In genomic region chr3:39146611-39147373, GRCh38 we compare ENCODE assay signal across 8 cellular contexts. TPM values are rescaled to one million over a fixed set of nuclear protein-coding genes. Genes with fewer than 3 reads are reported as not detected.
DNase-seq lines count a peak whose midpoint lies in the region; FAIRE-seq and TF ChIP-seq lines count a peak whose summit lies in the region.

No MANE protein-coding gene starts in this region.

- peak overlapping the region; percentile 99 for H4K91ac ChIP-seq in mesenchymal stem cell (ENCODE audit: low read length)

- peak overlapping the region in 1 of 2 experiments; percentile 50 for H3K14ac ChIP-seq in mesenchymal stem cell (ENCODE audit: low read length in 2 of 2)

- no peaks in the 10 kb centered on the region for H3K27me3 Mint-ChIP-seq in activated CD4-positive, alpha-beta T cell treated with anti-CD3 and anti-CD28 coated beads, Interleukin-2, amount 10 ng/mL, durations not matched to agents 7 days and 5 days

- no peaks in the 10 kb centered on the region for H3K9me3 Mint-ChIP-seq in activated CD4-positive, alpha-beta T cell treated with anti-CD3 and anti-CD28 coated beads, Interleukin-2, amount 10 ng/mL, durations not matched to agents 7 days and 5 days

- H2AK5ac ChIP-seq in mesenchymal stem cell (ENCODE audit: low read length, severe bottlenecking), result peak overlapping the region; percentile 94

- peak overlapping the region in 1 of 2 experiments; percentile 54 for H3K4me3 ChIP-seq in mesenchymal stem cell (ENCODE audit: insufficient read depth in 1 of 2, low read depth in 1 of 2, low read length in 2 of 2)

- peak; percentile 95 for FAIRE-seq in GM12892 (lab: Jason Lieb, UNC)
- no peak for FAIRE-seq in D721Med (lab: Jason Lieb, UNC)

- WGBS in mesenchymal stem cell, result 5% methylated on average over 7 of the region's 11 CpGs

- H3K9me3 ChIP-seq in mesenchymal stem cell (ENCODE audit: control insufficient read depth, low read length), result no peaks in the 10 kb centered on the region

- H2BK5ac ChIP-seq in mesenchymal stem cell (ENCODE audit: low read depth, low read length, poor library complexity, severe bottlenecking), result peak overlapping the region; percentile 89

- H3K27me3 ChIP-seq in mesenchymal stem cell (ENCODE audit: control insufficient read depth in 1 of 2, insufficient read depth in 1 of 2, low read length in 2 of 2), result no peaks in the 10 kb centered on the region

- peak overlapping the region; percentile 85 to 93 for H3K18ac ChIP-seq in mesenchymal stem cell (ENCODE audit: low read depth in 1 of 2, low read length in 2 of 2)

- peak overlapping the region; percentile 94 for H4K8ac ChIP-seq in mesenchymal stem cell (ENCODE audit: low read length)

- peaks cover 74% of the 10 kb centered on the region for H3K4me1 Mint-ChIP-seq in activated CD4-positive, alpha-beta T cell treated with anti-CD3 and anti-CD28 coated beads, Interleukin-2, amount 10 ng/mL, durations not matched to agents 7 days and 5 days

- no peak overlapping the region for H3K23ac ChIP-seq in mesenchymal stem cell (ENCODE audit: low read length in 2 of 2)

- peak overlapping the region; percentile 98 for H3K27ac ChIP-seq in mesenchymal stem cell (ENCODE audit: low read length, poor library complexity, severe bottlenecking)

- peak overlapping the region; percentile 93 for H2BK120ac ChIP-seq in mesenchymal stem cell (ENCODE audit: low read depth, low read length)

- POLR2A ChIA-PET in activated CD4-positive, alpha-beta T cell treated with anti-CD3 and anti-CD28 coated beads, Interleukin-2, amount 10 ng/mL, durations not matched to agents 7 days and 5 days (lab: Charles Lee), result interaction anchor here (0.5 to 1.2 kb wide), 4 partner anchors 19 to 293 kb away, joined by 3 to 4 read pairs (median 3); no protein-coding TSS in a partner anchor

- no peak overlapping the region for H2AFZ ChIP-seq in mesenchymal stem cell (ENCODE audit: low read depth, low read length)

- H2BK15ac ChIP-seq in mesenchymal stem cell (ENCODE audit: low read depth, poor library complexity, severe bottlenecking), result peak overlapping the region; percentile 96

- peak overlapping the region; percentile 97 for H3K27ac Mint-ChIP-seq in activated CD4-positive, alpha-beta T cell treated with anti-CD3 and anti-CD28 coated beads, Interleukin-2, amount 10 ng/mL, durations not matched to agents 7 days and 5 days

- H3K4me1 ChIP-seq in mesenchymal stem cell (ENCODE audit: control insufficient read depth, insufficient read depth, low read depth, low read length), result peaks cover 52% of the 10 kb centered on the region

- H3K4ac ChIP-seq in mesenchymal stem cell (ENCODE audit: low read depth in 1 of 2, low read length in 2 of 2), result peak overlapping the region; percentile 64 to 88

- no peak for DNase-seq in GM12892 (ENCODE audit: insufficient read length)
- peak; percentile 23 for DNase-seq in LoVo (ENCODE audit: low spot score)
- DNase-seq in activated CD4-positive, alpha-beta T cell treated with anti-CD3 and anti-CD28 coated beads, Interleukin-2, amount 10 ng/mL, durations not matched to agents 7 days and 5 days, result peak; percentile 75
- DNase-seq in dedifferentiated amniotic fluid mesenchymal stem cell (ENCODE audit: extremely low spot score), result peak; percentile 91
- peak; percentile 99 for DNase-seq in mesenchymal stem cell
- DNase-seq in stimulated activated CD8-positive, alpha-beta memory T cell treated with anti-CD3 and anti-CD28 coated beads, Interleukin-15, amount 100 ng/mL, for 48 hours (ENCODE audit: low read depth in 2 of 2), result peak; percentile 69 to 71
- DNase-seq in D721Med (ENCODE audit: insufficient read length, low spot score), result no peak
- DNase-seq in NCI-H2196 treated with DMSO at 0.1 percent for 48 hours (lab: John Stamatoyannopoulos, UW; ENCODE audit: unreplicated experiment), result no peak

- H3K79me1 ChIP-seq in mesenchymal stem cell (replicated peaks; ENCODE audit: low read length, poor library complexity, severe bottlenecking), result peaks cover 24% of the 10 kb centered on the region

- peak overlapping the region; percentile 56 for H3K4me2 ChIP-seq in mesenchymal stem cell (ENCODE audit: low read length, poor library complexity, severe bottlenecking)

- TF ChIP-seq CTCF in D721Med (IDR thresholded peaks at IDR 0.05; ENCODE audit: insufficient read depth, missing control alignments), result no peak

- peaks cover 43 to 44% of the 10 kb centered on the region in 2 experiments for H3K36me3 ChIP-seq in mesenchymal stem cell (ENCODE audit: control insufficient read depth in 1 of 2, insufficient read depth in 2 of 2, low read depth in 1 of 2, low read length in 2 of 2)

- H3K9ac ChIP-seq in mesenchymal stem cell (ENCODE audit: low read length), result peak overlapping the region; percentile 68

- no peak for TF ChIP-seq POLR2A in GM12892 (IDR thresholded peaks at IDR 0.05; ENCODE audit: low read depth, low read length)

- H3K4me3 Mint-ChIP-seq in activated CD4-positive, alpha-beta T cell treated with anti-CD3 and anti-CD28 coated beads, Interleukin-2, amount 10 ng/mL, durations not matched to agents 7 days and 5 days, result peak overlapping the region; percentile 79

- peak overlapping the region; percentile 68 to 83 for H2BK12ac ChIP-seq in mesenchymal stem cell (ENCODE audit: low read length in 2 of 2)

- CTCF ChIA-PET in activated CD4-positive, alpha-beta T cell treated with anti-CD3 and anti-CD28 coated beads, Interleukin-2, amount 10 ng/mL, durations not matched to agents 7 days and 5 days (lab: Charles Lee), result interaction anchor here (0.8 to 2.3 kb wide), 9 partner anchors 9 to 141 kb away, joined by 3 to 6 read pairs (median 5); no protein-coding TSS in a partner anchor

- peaks cover 46% of the 10 kb centered on the region for H3K36me3 Mint-ChIP-seq in activated CD4-positive, alpha-beta T cell treated with anti-CD3 and anti-CD28 coated beads, Interleukin-2, amount 10 ng/mL, durations not matched to agents 7 days and 5 days (ENCODE audit: low read depth)

RNA-seq across cellular contexts. Expression of gene CSRNP1, which starts 6.6 kb away (rescaled TPM):
- 14.0 TPM for polyA plus RNA-seq in GM12892 (2012; ENCODE audit: missing spikeins)
- 10 to 100 TPM; 13.4 to 13.6 TPM for total RNA-seq in activated CD4-positive, alpha-beta T cell treated with anti-CD3 and anti-CD28 coated beads, Interleukin-2, amount 10 ng/mL, durations not matched to agents 7 days and 5 days
- polyA plus RNA-seq in mesenchymal stem cell (2013, experiment 1 of 2), result 16.6 TPM
- 15.6 TPM for polyA plus RNA-seq in mesenchymal stem cell (2013, experiment 2 of 2)

RNA-seq across cellular contexts. Expression of gene TTC21A, which starts 39.3 kb away (rescaled TPM):
- 3.8 TPM for polyA plus RNA-seq in GM12892 (2012; ENCODE audit: missing spikeins)
- total RNA-seq in activated CD4-positive, alpha-beta T cell treated with anti-CD3 and anti-CD28 coated beads, Interleukin-2, amount 10 ng/mL, durations not matched to agents 7 days and 5 days, result 1 to 10 TPM; 3.8 to 5.1 TPM
- 3.1 TPM for polyA plus RNA-seq in mesenchymal stem cell (2013, experiment 1 of 2)
- polyA plus RNA-seq in mesenchymal stem cell (2013, experiment 2 of 2), result 2.8 TPM

RNA-seq across cellular contexts. Expression of gene GORASP1, which starts 39.4 kb away (rescaled TPM):
- polyA plus RNA-seq in GM12892 (2012; ENCODE audit: missing spikeins), result 24.0 TPM
- 10 to 100 TPM; 31.6 to 33.7 TPM for total RNA-seq in activated CD4-positive, alpha-beta T cell treated with anti-CD3 and anti-CD28 coated beads, Interleukin-2, amount 10 ng/mL, durations not matched to agents 7 days and 5 days
- polyA plus RNA-seq in mesenchymal stem cell (2013, experiment 1 of 2), result 26.3 TPM
- polyA plus RNA-seq in mesenchymal stem cell (2013, experiment 2 of 2), result 24.9 TPM

RNA-seq across cellular contexts. Expression of gene XIRP1, which starts 45.6 kb away (rescaled TPM):
- 0.89 TPM for polyA plus RNA-seq in GM12892 (2012; ENCODE audit: missing spikeins)
- not detected for total RNA-seq in activated CD4-positive, alpha-beta T cell treated with anti-CD3 and anti-CD28 coated beads, Interleukin-2, amount 10 ng/mL, durations not matched to agents 7 days and 5 days
- polyA plus RNA-seq in mesenchymal stem cell (2013, experiment 1 of 2), result 0.08 TPM
- polyA plus RNA-seq in mesenchymal stem cell (2013, experiment 2 of 2), result 0.03 TPM

Comparison
In these comparisons a context has a peak if more than half of its experiments do, and no peak if none do; other contexts are left out.
1. DNase-seq: peak in LoVo (single experiment), activated CD4-positive, alpha-beta T cell treated with anti-CD3 and anti-CD28 coated beads, Interleukin-2, amount 10 ng/mL, durations not matched to agents 7 days and 5 days (single experiment), dedifferentiated amniotic fluid mesenchymal stem cell (single experiment), mesenchymal stem cell (single experiment) and stimulated activated CD8-positive, alpha-beta memory T cell treated with anti-CD3 and anti-CD28 coated beads, Interleukin-15, amount 100 ng/mL, for 48 hours (2 of 2); none in GM12892 (single experiment), D721Med (single experiment) and NCI-H2196 treated with DMSO at 0.1 percent for 48 hours (single experiment).